In genomic region chr14:75003250-75004027, GRCh38 we compare ENCODE assay signal across 9 cellular contexts. TPM values are rescaled to one million over a fixed set of nuclear protein-coding genes. Genes with fewer than 3 reads are reported as not detected.
DNase-seq lines count a peak whose midpoint lies in the region; ATAC-seq, FAIRE-seq and TF ChIP-seq lines count a peak whose summit lies in the region.
"Had no signal": no experiment of that assay in that cellular context is flagged by ENCODE, and none has a peak within 500 bp of the region (broad histone marks: within the 10 kb centered on the region; RNA-seq: fewer than 3 reads in every experiment).

No MANE protein-coding gene starts in this region.

- H3K4me3 Mint-ChIP-seq in activated T-helper 2 cell treated with anti-CD3 and anti-CD28 coated beads, Interferon-gamma antibody, Interleukin-2, Interleukin-4, amounts not matched to agents 10 μg/mL and 5 μg/mL and 100 μg/mL, durations not matched to agents 14 hours and 24 hours and 36 hours (ENCODE audit: low read depth): peak overlapping the region; percentile 94

- H3K27me3 Mint-ChIP-seq in activated T-helper 2 cell treated with anti-CD3 and anti-CD28 coated beads, Interferon-gamma antibody, Interleukin-2, Interleukin-4, amounts not matched to agents 10 μg/mL and 5 μg/mL and 100 μg/mL, durations not matched to agents 14 hours and 24 hours and 36 hours (ENCODE audit: low read depth): peaks cover 2% of the 10 kb centered on the region

- H3K4me1 Mint-ChIP-seq in activated T-helper 2 cell treated with anti-CD3 and anti-CD28 coated beads, Interferon-gamma antibody, Interleukin-2, Interleukin-4, amounts not matched to agents 10 μg/mL and 5 μg/mL and 100 μg/mL, durations not matched to agents 14 hours and 24 hours and 36 hours (ENCODE audit: low read depth): peaks cover 28% of the 10 kb centered on the region

- peaks cover 32% of the 10 kb centered on the region for H3K36me3 ChIP-seq in cardiac muscle cell
- peaks cover 7 to 35% of the 10 kb centered on the region in 2 donors for H3K36me3 ChIP-seq in kidney (ENCODE audit: control insufficient read depth in 1 of 2, insufficient read depth in 2 of 2, low read length in 2 of 2)

- no peak for TF ChIP-seq CTCF in cardiac muscle cell (IDR thresholded peaks at IDR 0.05; ENCODE audit: low read depth, low read length)
- TF ChIP-seq CTCF in kidney (IDR thresholded peaks at IDR 0.05; ENCODE audit: borderline replicate concordance, extremely low read depth, insufficient read depth): no peak

- H3K4me1 ChIP-seq in cardiac muscle cell (ENCODE audit: low read depth): peaks cover 10% of the 10 kb centered on the region
- H3K4me1 ChIP-seq in kidney (ENCODE audit: control insufficient read depth in 1 of 2, insufficient read depth in 1 of 2, low read depth in 1 of 2, low read length in 2 of 2): peaks cover 10 to 15% of the 10 kb centered on the region in 2 donors

- ATAC-seq in left ventricle myocardium superior (no peak), HG03442 (IDR thresholded peaks at IDR 0.05; ENCODE audit: unreplicated experiment) (no peak)

- intact Hi-C loops in left ventricle myocardium superior (cut with micrococcal nuclease) (no loop called here), kidney (cut with DNase I) (no loop called here)
- intact Hi-C loops in activated T-helper 2 cell treated with anti-CD3 and anti-CD28 coated beads, Interferon-gamma antibody, Interleukin-2, Interleukin-4, amounts not matched to agents 10 μg/mL and 5 μg/mL and 100 μg/mL, durations not matched to agents 14 hours and 24 hours and 36 hours (cut with micrococcal nuclease): loop anchor here (5.0 kb wide), 2 partner anchors 56 to 59 kb away; partner anchors contain the start of gene ACYP1

- DNase-seq in cardiac muscle cell (ENCODE audit: low read depth in 1 of 2, low spot score in 1 of 2) (no peak), left ventricle myocardium superior (no peak), kidney (no peak), amniotic stem cell (lab: John Stamatoyannopoulos, UW) (no peak), HuH-7 (ENCODE audit: low spot score) (no peak)
- DNase-seq in activated T-helper 2 cell treated with anti-CD3 and anti-CD28 coated beads, Interferon-gamma antibody, Interleukin-2, Interleukin-4, amounts not matched to agents 10 μg/mL and 5 μg/mL and 100 μg/mL, durations not matched to agents 14 hours and 24 hours and 36 hours (ENCODE audit: low spot score): no peak

- H3K4me3 ChIP-seq in cardiac muscle cell (peak overlapping the region; percentile 52), kidney (ENCODE audit: low read length in 2 of 2) (peak overlapping the region; percentile 82 to 96)

- H3K27me3 ChIP-seq in cardiac muscle cell: no peaks in the 10 kb centered on the region

- peak overlapping the region; percentile 2 for H3K27ac ChIP-seq in cardiac muscle cell
- H3K27ac ChIP-seq in kidney (ENCODE audit: low read depth in 2 of 2, low read length in 2 of 2): peak overlapping the region; percentile 62 to 77
- peak overlapping the region; percentile 73 for H3K27ac ChIP-seq in temporal lobe (ENCODE audit: low read depth, low read length)

- peaks cover 5% of the 10 kb centered on the region for H3K9me3 Mint-ChIP-seq in activated T-helper 2 cell treated with anti-CD3 and anti-CD28 coated beads, Interferon-gamma antibody, Interleukin-2, Interleukin-4, amounts not matched to agents 10 μg/mL and 5 μg/mL and 100 μg/mL, durations not matched to agents 14 hours and 24 hours and 36 hours

- no peak for FAIRE-seq in kidney (lab: Jason Lieb, UNC)
- FAIRE-seq: colon had no signal

- H3K9ac ChIP-seq in kidney (ENCODE audit: low read length in 2 of 2): peak overlapping the region; percentile 74 to 92

- no peaks in the 10 kb centered on the region for H3K9me3 ChIP-seq in cardiac muscle cell (ENCODE audit: low read depth)
- H3K9me3 ChIP-seq in kidney (ENCODE audit: control insufficient read depth in 1 of 2, low read length in 2 of 2): no peaks in the 10 kb centered on the region

- H3K36me3 Mint-ChIP-seq in activated T-helper 2 cell treated with anti-CD3 and anti-CD28 coated beads, Interferon-gamma antibody, Interleukin-2, Interleukin-4, amounts not matched to agents 10 μg/mL and 5 μg/mL and 100 μg/mL, durations not matched to agents 14 hours and 24 hours and 36 hours (ENCODE audit: low read depth): peaks cover 50% of the 10 kb centered on the region

- peak overlapping the region; percentile 88 for H3K27ac Mint-ChIP-seq in activated T-helper 2 cell treated with anti-CD3 and anti-CD28 coated beads, Interferon-gamma antibody, Interleukin-2, Interleukin-4, amounts not matched to agents 10 μg/mL and 5 μg/mL and 100 μg/mL, durations not matched to agents 14 hours and 24 hours and 36 hours

RNA-seq across cellular contexts. Expression of gene EIF2B2, which starts 0.7 kb away (rescaled TPM):
- total RNA-seq in cardiac muscle cell (57.3 and 69.5 TPM in 2 replicates), left ventricle myocardium superior (34.5 TPM), kidney (44.0 TPM), temporal lobe (30.2 TPM)
- polyA plus RNA-seq in cardiac muscle cell (76.7 and 92.9 TPM in 2 replicates), kidney (ENCODE audit: insufficient read depth, low read depth, low replicate concordance) (60.6 TPM)
- total RNA-seq in activated T-helper 2 cell treated with anti-CD3 and anti-CD28 coated beads, Interferon-gamma antibody, Interleukin-2, Interleukin-4, amounts not matched to agents 10 μg/mL and 5 μg/mL and 100 μg/mL, durations not matched to agents 14 hours and 24 hours and 36 hours: 46.4 and 50.4 TPM in 2 replicates

RNA-seq across cellular contexts. Expression of gene MLH3, which starts 47.8 kb away (rescaled TPM):
- 13.6 and 21.7 TPM in 2 replicates for total RNA-seq in cardiac muscle cell
- polyA plus RNA-seq in cardiac muscle cell: 24.4 and 30.8 TPM in 2 replicates
- 19.1 TPM for total RNA-seq in left ventricle myocardium superior
- total RNA-seq in activated T-helper 2 cell treated with anti-CD3 and anti-CD28 coated beads, Interferon-gamma antibody, Interleukin-2, Interleukin-4, amounts not matched to agents 10 μg/mL and 5 μg/mL and 100 μg/mL, durations not matched to agents 14 hours and 24 hours and 36 hours: 28.2 and 28.3 TPM in 2 replicates
- total RNA-seq in kidney: 31.2 TPM
- polyA plus RNA-seq in kidney (ENCODE audit: insufficient read depth, low read depth, low replicate concordance): 21.7 TPM
- 52.4 TPM for total RNA-seq in temporal lobe

RNA-seq across cellular contexts. Expression of gene PGF, which starts 48.0 kb away (rescaled TPM):
- 14.2 and 18.1 TPM in 2 replicates for total RNA-seq in cardiac muscle cell
- 23.5 and 24.6 TPM in 2 replicates for polyA plus RNA-seq in cardiac muscle cell
- 4.9 TPM for total RNA-seq in left ventricle myocardium superior
- 0.34 and 0.39 TPM in 2 replicates for total RNA-seq in activated T-helper 2 cell treated with anti-CD3 and anti-CD28 coated beads, Interferon-gamma antibody, Interleukin-2, Interleukin-4, amounts not matched to agents 10 μg/mL and 5 μg/mL and 100 μg/mL, durations not matched to agents 14 hours and 24 hours and 36 hours
- 9.3 TPM for total RNA-seq in kidney
- 12.1 TPM for polyA plus RNA-seq in kidney (ENCODE audit: insufficient read depth, low read depth, low replicate concordance)
- total RNA-seq in temporal lobe: 1.7 TPM

Comparison
In these comparisons a context has a peak if more than half of its experiments do, and no peak if none do; other contexts are left out.
1. H3K27ac ChIP-seq: peak in every context shown above with its lines; median percentile 73 in temporal lobe; 70 in kidney; 2 in cardiac muscle cell.